In genomic region chr15:73388256-73388781, GRCh38 we compare ENCODE assay signal across 1 cellular context.
TF ChIP-seq lines count a peak whose summit lies in the region.

No MANE protein-coding gene starts in this region.

TF ChIP-seq in SK-N-SH, 30 proteins besides CTCF, POLR2A, EP300 and RAD21 (continued from another document):
- no peak for TF ChIP-seq SIN3A (IDR thresholded peaks at IDR 0.05; ENCODE audit: borderline replicate concordance, low read depth, low read length)
- TF ChIP-seq, protein P1, sequence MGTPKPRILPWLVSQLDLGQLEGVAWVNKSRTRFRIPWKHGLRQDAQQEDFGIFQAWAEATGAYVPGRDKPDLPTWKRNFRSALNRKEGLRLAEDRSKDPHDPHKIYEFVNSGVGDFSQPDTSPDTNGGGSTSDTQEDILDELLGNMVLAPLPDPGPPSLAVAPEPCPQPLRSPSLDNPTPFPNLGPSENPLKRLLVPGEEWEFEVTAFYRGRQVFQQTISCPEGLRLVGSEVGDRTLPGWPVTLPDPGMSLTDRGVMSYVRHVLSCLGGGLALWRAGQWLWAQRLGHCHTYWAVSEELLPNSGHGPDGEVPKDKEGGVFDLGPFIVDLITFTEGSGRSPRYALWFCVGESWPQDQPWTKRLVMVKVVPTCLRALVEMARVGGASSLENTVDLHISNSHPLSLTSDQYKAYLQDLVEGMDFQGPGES (IDR thresholded peaks at IDR 0.05; ENCODE audit: low read depth, low read length), result no peak
